In the genomic region with DNA sequence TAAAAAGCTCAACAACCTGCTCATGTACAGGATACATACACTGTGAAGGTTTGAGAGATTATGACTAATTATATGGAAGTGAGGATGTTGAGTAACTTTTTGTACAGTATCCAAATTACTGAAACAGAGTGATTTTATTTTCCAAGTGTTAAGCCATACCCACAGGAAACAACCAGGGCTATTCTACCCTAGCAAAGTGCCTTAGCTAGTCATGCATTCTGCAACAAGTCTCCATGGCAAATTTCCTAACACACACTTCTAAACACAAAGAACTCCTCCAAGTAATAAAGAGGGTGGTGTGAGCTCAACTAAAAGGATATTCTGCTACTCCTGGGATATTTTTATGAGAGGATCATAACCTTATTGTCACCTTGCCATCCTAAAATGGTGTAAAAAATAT, we compare ENCODE assay signal across 9 cellular contexts. TPM values are rescaled to one million over a fixed set of nuclear protein-coding genes. Genes with fewer than 3 reads are reported as not detected.
A peak's percentile ranks its signal among the peaks of the same experiment; 100 is the strongest.
DNase-seq lines count a peak whose midpoint lies in the region; ATAC-seq, FAIRE-seq and TF ChIP-seq lines count a peak whose summit lies in the region.
"Had no signal": no experiment of that assay in that cellular context is flagged by ENCODE, and none has a peak within 500 bp of the region (broad histone marks: within the 10 kb centered on the region; RNA-seq: fewer than 3 reads in every experiment).

No MANE protein-coding gene starts in this region.

- ATAC-seq in HepG2, result no peak
- no peak for ATAC-seq in GM18511 (IDR thresholded peaks at IDR 0.05; ENCODE audit: unreplicated experiment)
- ATAC-seq in GM21737 (IDR thresholded peaks at IDR 0.05; ENCODE audit: unreplicated experiment), result no peak

- no peak overlapping the region for H2AFZ ChIP-seq in HepG2 (ENCODE audit: low read length)

- in situ Hi-C loops in ACHN (cut with HindIII; ENCODE audit: low pct_ligation_motif_present, low pct_unique_long_range_greater_than_20kb, low sequenced_read_pairs) (no loop called here), HepG2 (cut with HindIII; ENCODE audit: extremely low pct_ligation_motif_present, low pct_unique_long_range_greater_than_20kb) (loop anchor here (5.0 kb wide), 1 partner anchor 71 kb away; no protein-coding TSS in a partner anchor)

- H3K9me3 ChIP-seq in HepG2 (ENCODE audit: low read length), result no peaks in the 10 kb centered on the region

- intact Hi-C loops in HepG2 (cut with micrococcal nuclease; ENCODE audit: unreplicated experiment), result no loop called here

- no peaks in the 10 kb centered on the region; a peak in 1 of 5 replicates for H3K27me3 ChIP-seq in HepG2 (ENCODE audit: control insufficient read depth in 1 of 2, insufficient read depth in 2 of 2, low read length in 2 of 2)

- peaks cover 59% of the 10 kb centered on the region for H3K4me1 ChIP-seq in HepG2 (ENCODE audit: insufficient read depth, low read length)

- peaks cover 93% of the 10 kb centered on the region for H3K79me2 ChIP-seq in HepG2 (ENCODE audit: insufficient read depth, low read length)

- TF ChIP-seq RAD21 in Ishikawa (IDR thresholded peaks at IDR 0.05; ENCODE audit: low read depth) (no peak), HepG2 (CRISPR knock-in tag; IDR thresholded peaks at IDR 0.05) (no peak)

- TF ChIP-seq CTCF in HepG2 (CRISPR knock-in tag; IDR thresholded peaks at IDR 0.05), result no peak
- TF ChIP-seq CTCF in GM10266 (IDR thresholded peaks at IDR 0.05; ENCODE audit: control insufficient read depth, insufficient read depth, low read depth, missing control alignments), result no peak

- H3K4me3 ChIP-seq in HepG2 (replicated peaks in 1 of 3; ENCODE audit: insufficient read depth in 1 of 3, low read depth in 2 of 3, low read length in 3 of 3), result peak overlapping the region; percentile 64 to 92 (median 85); a peak in 5 of 6 replicates

- CTCF ChIA-PET in HepG2 (lab: Yijun Ruan, JAX; ENCODE audit: low intra/inter-chr PET ratio, low total read pairs), result no interaction called here

- peak overlapping the region; percentile 90 for H3K9ac ChIP-seq in HepG2 (ENCODE audit: insufficient read depth, low read depth, low read length)

- H3K27ac ChIP-seq in caudate nucleus (ENCODE audit: low read depth, low read length) (peak overlapping the region; percentile 32), HepG2 (ENCODE audit: extremely low read length, insufficient read depth, low read length) (peak overlapping the region; percentile 90)

- no peaks in the 10 kb centered on the region for H3K36me3 ChIP-seq in HepG2 (replicated peaks in 1 of 2; ENCODE audit: control insufficient read depth in 1 of 2, insufficient read depth in 2 of 2, low read length in 2 of 2)

- FAIRE-seq in HepG2 (lab: Jason Lieb, UNC), result no peak

- peak overlapping the region; percentile 85 for H3K4me2 ChIP-seq in HepG2 (ENCODE audit: low read depth, low read length)

- TF ChIP-seq POLR2A in HepG2 (IDR thresholded peaks at IDR 0.05; ENCODE audit: insufficient read depth in 1 of 2, low read depth in 2 of 2, low read length in 2 of 2), result 0 out of 4 replicates have a peak, but pooled peaks of 1 of the 2 experiments have one; percentile 21

- TF ChIP-seq EP300 in Ishikawa (IDR thresholded peaks at IDR 0.05; ENCODE audit: borderline replicate concordance) (no peak), HepG2 (IDR thresholded peaks at IDR 0.05; ENCODE audit: low read depth in 2 of 2, low read length in 2 of 2) (no peak), HepG2 (CRISPR knock-in tag; IDR thresholded peaks at IDR 0.05; ENCODE audit: borderline replicate concordance) (no peak)

- H4K20me1 ChIP-seq in HepG2 (ENCODE audit: insufficient read depth, low read length), result peaks cover 8% of the 10 kb centered on the region

- POLR2A ChIA-PET in HepG2 (lab: Yijun Ruan, JAX), result interaction anchor here (0.7 to 1.4 kb wide), 9 partner anchors 8 to 94 kb away, joined by 3 to 8 read pairs (median 4); no protein-coding TSS in a partner anchor

- BruUV-seq in HepG2 (replicated peaks; lab: Mats Ljungman, UMichigan), result no TSS peak

- peak; percentile 72 for DNase-seq in ACHN
- DNase-seq in caudate nucleus (lab: John Stamatoyannopoulos, UW), result no peak
- DNase-seq in HepG2 (ENCODE audit: low spot score), result no peak
- no peak for DNase-seq in GM10266 (ENCODE audit: extremely low spot score)
- no peak for DNase-seq in globus pallidus (ENCODE audit: low spot score)
- DNase-seq: activated naive CD8-positive, alpha-beta T cell treated with anti-CD3 and anti-CD28 coated beads, Interleukin-2, amount 10 ng/mL, durations not matched to agents 7 days and 5 days had no signal

TF ChIP-seq in Ishikawa, 13 proteins besides CTCF, POLR2A, EP300 and RAD21:
- TF ChIP-seq CREB1 (IDR thresholded peaks at IDR 0.05; ENCODE audit: low read depth) (no peak), NFIC (IDR thresholded peaks at IDR 0.05) (peak; percentile 20; the same call in 1 of the 2 replicates)
TF ChIP-seq in Ishikawa: peak in this region for 1.

TF ChIP-seq in HepG2, 621 proteins besides CTCF, POLR2A, EP300 and RAD21 (continues in another document):
- TF ChIP-seq ZNF460 (CRISPR knock-in tag; IDR thresholded peaks at IDR 0.05; ENCODE audit: borderline replicate concordance) (no peak), SIN3A (IDR thresholded peaks at IDR 0.05; ENCODE audit: borderline replicate concordance, low read depth, low read length) (0 out of 2 replicates have a peak, but pooled peaks have one; percentile 32), KAT7 (CRISPR knock-in tag; IDR thresholded peaks at IDR 0.05; ENCODE audit: borderline replicate concordance) (peak; percentile 23; the same call in 1 of the 2 replicates), KMT2B (CRISPR knock-in tag; IDR thresholded peaks at IDR 0.05) (no peak), ZNF879 (CRISPR knock-in tag; IDR thresholded peaks at IDR 0.05) (no peak)
- TF ChIP-seq, protein P1, sequence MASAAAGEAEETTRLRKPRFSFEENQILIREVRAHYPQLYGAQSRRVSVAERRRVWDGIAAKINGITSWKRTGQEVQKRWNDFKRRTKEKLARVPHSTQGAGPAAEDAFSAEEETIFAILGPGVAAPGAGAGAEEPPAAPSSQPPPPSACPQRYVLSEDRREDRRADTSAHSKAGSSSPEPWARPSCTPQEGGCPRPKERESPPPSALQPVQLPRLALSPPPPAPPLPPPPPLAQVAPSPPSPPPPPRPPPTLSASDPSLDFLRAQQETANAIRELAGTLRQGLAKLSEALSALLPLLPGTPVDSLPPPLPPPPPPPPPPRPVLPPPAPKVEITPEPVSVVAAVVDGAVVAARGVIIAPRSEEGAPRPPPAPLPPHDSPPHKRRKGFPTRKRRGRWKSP (CRISPR knock-in tag; IDR thresholded peaks at IDR 0.05), result no peak

RNA-seq across cellular contexts. Expression of a gene that starts 4.4 kb away (rescaled TPM):
- 51.4 and 68.7 TPM in 2 replicates for total RNA-seq in HepG2 (2016; rRNA removed; fragmentation: Illumina TruSeq; extraction: Trizol)
- 8.1 and 10.5 TPM in 2 replicates for total RNA-seq in HepG2 (2016; cell fraction: cytosol; rRNA removed; fragmentation: Illumina TruSeq; extraction: Trizol; ENCODE audit: low read depth)
- total RNA-seq in HepG2 (2016; cell fraction: insoluble cytoplasmic fraction; rRNA removed; fragmentation: Illumina TruSeq; extraction: Trizol), result 51.6 and 65.3 TPM in 2 replicates
- 23.6 and 26.4 TPM in 2 replicates for total RNA-seq in HepG2 (2016; cell fraction: membrane; rRNA removed; fragmentation: Illumina TruSeq; extraction: Trizol)
- total RNA-seq in HepG2 (2016; cell fraction: nucleus; rRNA removed; fragmentation: Illumina TruSeq; extraction: Trizol), result 111 and 112 TPM in 2 replicates
- 42.1 and 43.8 TPM in 2 replicates for polyA plus RNA-seq in HepG2 (2011; rRNA removed)
- polyA plus RNA-seq in HepG2 (2011; cell fraction: cytosol; rRNA removed), result 21.7 and 35.6 TPM in 2 replicates
- polyA plus RNA-seq in HepG2 (2011; cell fraction: nucleus; rRNA removed), result 35.4 and 41.4 TPM in 2 replicates
- polyA plus RNA-seq in HepG2 (2012), result 45.1 and 63.2 TPM in 2 replicates
- polyA plus RNA-seq in HepG2 (2016; cell fraction: cytosol; fragmentation: Illumina TruSeq; extraction: Trizol; ENCODE audit: low read depth), result 1.6 TPM in 2 replicates
- polyA plus RNA-seq in HepG2 (2016; cell fraction: insoluble cytoplasmic fraction; fragmentation: Illumina TruSeq; extraction: Trizol; ENCODE audit: low read depth), result 39.9 and 43.3 TPM in 2 replicates
- polyA plus RNA-seq in HepG2 (2016; cell fraction: membrane; fragmentation: Illumina TruSeq; extraction: Trizol; ENCODE audit: low read depth), result 7.6 and 7.9 TPM in 2 replicates
- 106 and 117 TPM in 2 replicates for polyA plus RNA-seq in HepG2 (2016; cell fraction: nucleus; fragmentation: Illumina TruSeq; extraction: Trizol; ENCODE audit: insufficient read depth, low read depth)
- polyA minus RNA-seq in HepG2 (2011; rRNA and poly(A)+ RNA removed; ENCODE audit: low replicate concordance), result 187 and 243 TPM in 2 replicates
- polyA minus RNA-seq in HepG2 (2011; cell fraction: cytosol; rRNA and poly(A)+ RNA removed), result 60.2 and 70.2 TPM in 2 replicates
- 201 and 210 TPM in 2 replicates for polyA minus RNA-seq in HepG2 (2011; cell fraction: nucleus; rRNA and poly(A)+ RNA removed)

RNA-seq across cellular contexts. Expression of a gene that starts 38.4 kb away (rescaled TPM):
- total RNA-seq in HepG2 (2016; rRNA removed; fragmentation: Illumina TruSeq; extraction: Trizol), result 37.2 and 65.8 TPM in 2 replicates
- 2.5 and 2.7 TPM in 2 replicates for total RNA-seq in HepG2 (2016; cell fraction: cytosol; rRNA removed; fragmentation: Illumina TruSeq; extraction: Trizol; ENCODE audit: low read depth)
- total RNA-seq in HepG2 (2016; cell fraction: insoluble cytoplasmic fraction; rRNA removed; fragmentation: Illumina TruSeq; extraction: Trizol), result 38.6 and 65.0 TPM in 2 replicates
- total RNA-seq in HepG2 (2016; cell fraction: membrane; rRNA removed; fragmentation: Illumina TruSeq; extraction: Trizol), result 15.9 and 19.0 TPM in 2 replicates
- total RNA-seq in HepG2 (2016; cell fraction: nucleus; rRNA removed; fragmentation: Illumina TruSeq; extraction: Trizol), result 24.0 and 25.6 TPM in 2 replicates
- 12.7 and 14.8 TPM in 2 replicates for polyA plus RNA-seq in HepG2 (2011; rRNA removed)
- 7.8 and 14.4 TPM in 2 replicates for polyA plus RNA-seq in HepG2 (2011; cell fraction: cytosol; rRNA removed)
- 4.2 and 7.4 TPM in 2 replicates for polyA plus RNA-seq in HepG2 (2011; cell fraction: nucleus; rRNA removed)
- 10.3 and 13.4 TPM in 2 replicates for polyA plus RNA-seq in HepG2 (2012)
- polyA plus RNA-seq in HepG2 (2016; cell fraction: cytosol; fragmentation: Illumina TruSeq; extraction: Trizol; ENCODE audit: low read depth), result 0.89 and 0.90 TPM in 2 replicates
- 27.1 and 30.5 TPM in 2 replicates for polyA plus RNA-seq in HepG2 (2016; cell fraction: insoluble cytoplasmic fraction; fragmentation: Illumina TruSeq; extraction: Trizol; ENCODE audit: low read depth)
- 4.4 and 4.8 TPM in 2 replicates for polyA plus RNA-seq in HepG2 (2016; cell fraction: membrane; fragmentation: Illumina TruSeq; extraction: Trizol; ENCODE audit: low read depth)
- 17.5 and 19.5 TPM in 2 replicates for polyA plus RNA-seq in HepG2 (2016; cell fraction: nucleus; fragmentation: Illumina TruSeq; extraction: Trizol; ENCODE audit: insufficient read depth, low read depth)
- polyA minus RNA-seq in HepG2 (2011; rRNA and poly(A)+ RNA removed; ENCODE audit: low replicate concordance), result 6.7 and 16.3 TPM in 2 replicates
- polyA minus RNA-seq in HepG2 (2011; cell fraction: cytosol; rRNA and poly(A)+ RNA removed), result 18.3 and 20.3 TPM in 2 replicates
- 29.6 and 31.1 TPM in 2 replicates for polyA minus RNA-seq in HepG2 (2011; cell fraction: nucleus; rRNA and poly(A)+ RNA removed)
